Comparison of ENCODE assay signal across 7 cellular contexts in the genomic region with DNA sequence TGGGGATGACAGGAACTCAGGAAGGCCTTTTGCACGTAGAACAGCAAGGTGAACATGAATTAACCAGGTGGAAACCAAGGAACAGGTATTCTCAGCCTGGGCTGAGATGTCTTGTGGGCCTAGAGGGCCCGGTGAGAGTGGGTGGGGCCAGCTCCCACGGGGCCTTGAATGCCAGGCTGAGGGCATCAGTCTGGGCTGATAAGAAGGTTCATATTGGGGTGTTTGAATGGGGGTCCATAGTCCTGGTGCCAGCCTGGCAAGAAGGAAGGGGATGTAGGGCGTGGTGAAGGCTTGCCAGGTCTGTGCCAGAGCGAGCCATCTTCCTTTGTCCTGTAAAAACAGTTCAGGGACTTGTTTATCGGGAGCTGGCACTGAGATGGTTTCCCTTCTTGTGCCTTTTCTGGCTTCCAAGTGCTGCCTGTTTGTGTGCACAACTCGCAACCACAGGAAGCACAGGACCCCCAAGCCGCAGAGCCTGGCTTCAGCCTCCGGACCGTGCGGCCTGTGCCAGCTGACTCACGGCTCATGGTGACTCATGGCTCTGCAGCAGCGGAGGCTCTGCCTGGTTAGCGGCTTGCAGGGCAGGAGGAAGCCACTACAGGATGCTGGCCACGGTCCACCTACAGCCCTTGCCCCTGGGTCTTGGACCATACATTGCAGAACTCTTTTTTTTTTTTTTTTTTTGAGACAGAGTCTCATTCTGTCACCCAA.
A peak's percentile ranks its signal among the peaks of the same experiment; 100 is the strongest.
DNase-seq lines count a peak whose midpoint lies in the region; TF ChIP-seq lines count a peak whose summit lies in the region.

No MANE protein-coding gene starts in this region.

- CTCF ChIA-PET in HEK293 (lab: Yijun Ruan, JAX): interaction anchor here (0.6 to 2.9 kb wide), 4 partner anchors 9 to 61 kb away, joined by 3 to 15 read pairs (median 4); no protein-coding TSS in a partner anchor

- no peaks in the 10 kb centered on the region; a peak in 1 of 3 replicates for H3K36me3 ChIP-seq in HEK293 (ENCODE audit: control insufficient read depth in 2 of 2, insufficient read depth in 1 of 2, low read length in 2 of 2)

- DNase-seq in T1000 (lab: John Stamatoyannopoulos, UW) (peak; percentile 86), astrocyte of the spinal cord (ENCODE audit: low read depth, low spot score) (peak; percentile 98), hypothalamus (lab: John Stamatoyannopoulos, UW) (peak in 50 of 51 donors; percentile 24 to 94 (median 65)), NCI-H146 (lab: John Stamatoyannopoulos, UW) (no peak), NCI-H1436 treated with DMSO at 0.1 percent for 48 hours (lab: John Stamatoyannopoulos, UW) (no peak)

- H3K27ac ChIP-seq in HEK293 (ENCODE audit: extremely low read depth, low read depth, low read length) (no peak overlapping the region), skin epidermis (peak overlapping the region in 20 of 21 experiments; percentile 45 to 97 (median 91))

- in situ Hi-C loops in astrocyte of the spinal cord (cut with HindIII; ENCODE audit: low sequenced_read_pairs): no loop called here

- POLR2A ChIA-PET in HEK293 (lab: Yijun Ruan, JAX): interaction anchor here (2.0 kb wide), 1 partner anchor 36 kb away, joined by 6 read pairs; a partner anchor contains a TSS

- peaks cover 2% of the 10 kb centered on the region; the same call in 1 of the 2 replicates for H3K4me1 ChIP-seq in HEK293 (ENCODE audit: control insufficient read depth, insufficient read depth, low read length)

- TF ChIP-seq CTCF in HEK293 (tag by site-specific recombination; IDR thresholded peaks at IDR 0.05) (no peak), astrocyte of the spinal cord (IDR thresholded peaks at IDR 0.05; ENCODE audit: low read depth, low read length) (no peak)

- H3K9me3 ChIP-seq in HEK293 (ENCODE audit: control insufficient read depth, insufficient read depth, low read depth, low read length): no peaks in the 10 kb centered on the region; the same call in 1 of the 2 replicates

- no peak overlapping the region for H3K4me3 ChIP-seq in HEK293 (ENCODE audit: low read depth, low read length)
- peak overlapping the region; percentile 22 for H3K4me3 ChIP-seq in astrocyte of the spinal cord (ENCODE audit: low read depth, low read length)
- peak overlapping the region in 4 of 7 experiments; percentile 12 to 99 (median 76) for H3K4me3 ChIP-seq in skin epidermis

TF ChIP-seq in HEK293, 187 proteins besides CTCF, POLR2A, EP300 and RAD21 (continues in another document):
- TF ChIP-seq, protein P1, sequence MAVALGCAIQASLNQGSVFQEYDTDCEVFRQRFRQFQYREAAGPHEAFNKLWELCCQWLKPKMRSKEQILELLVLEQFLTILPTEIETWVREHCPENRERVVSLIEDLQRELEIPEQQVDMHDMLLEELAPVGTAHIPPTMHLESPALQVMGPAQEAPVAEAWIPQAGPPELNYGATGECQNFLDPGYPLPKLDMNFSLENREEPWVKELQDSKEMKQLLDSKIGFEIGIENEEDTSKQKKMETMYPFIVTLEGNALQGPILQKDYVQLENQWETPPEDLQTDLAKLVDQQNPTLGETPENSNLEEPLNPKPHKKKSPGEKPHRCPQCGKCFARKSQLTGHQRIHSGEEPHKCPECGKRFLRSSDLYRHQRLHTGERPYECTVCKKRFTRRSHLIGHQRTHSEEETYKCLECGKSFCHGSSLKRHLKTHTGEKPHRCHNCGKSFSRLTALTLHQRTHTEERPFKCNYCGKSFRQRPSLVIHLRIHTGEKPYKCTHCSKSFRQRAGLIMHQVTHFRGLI (tag by site-specific recombination; IDR thresholded peaks at IDR 0.05): no peak
- no peak for TF ChIP-seq ZNF114 (tag by site-specific recombination; IDR thresholded peaks at IDR 0.05)
- TF ChIP-seq ZSCAN30 (tag by site-specific recombination; IDR thresholded peaks at IDR 0.05): no peak
- TF ChIP-seq OSR2 (tag by site-specific recombination; IDR thresholded peaks at IDR 0.05): 0 out of 2 replicates have a peak, but pooled peaks have one; percentile 19
- no peak for TF ChIP-seq ZNF48 (tag by site-specific recombination; IDR thresholded peaks at IDR 0.05)
- no peak for TF ChIP-seq ZNF324 (tag by site-specific recombination; IDR thresholded peaks at IDR 0.05)
- no peak for TF ChIP-seq ZNF624 (tag by site-specific recombination; IDR thresholded peaks at IDR 0.05)
- TF ChIP-seq, protein P2, sequence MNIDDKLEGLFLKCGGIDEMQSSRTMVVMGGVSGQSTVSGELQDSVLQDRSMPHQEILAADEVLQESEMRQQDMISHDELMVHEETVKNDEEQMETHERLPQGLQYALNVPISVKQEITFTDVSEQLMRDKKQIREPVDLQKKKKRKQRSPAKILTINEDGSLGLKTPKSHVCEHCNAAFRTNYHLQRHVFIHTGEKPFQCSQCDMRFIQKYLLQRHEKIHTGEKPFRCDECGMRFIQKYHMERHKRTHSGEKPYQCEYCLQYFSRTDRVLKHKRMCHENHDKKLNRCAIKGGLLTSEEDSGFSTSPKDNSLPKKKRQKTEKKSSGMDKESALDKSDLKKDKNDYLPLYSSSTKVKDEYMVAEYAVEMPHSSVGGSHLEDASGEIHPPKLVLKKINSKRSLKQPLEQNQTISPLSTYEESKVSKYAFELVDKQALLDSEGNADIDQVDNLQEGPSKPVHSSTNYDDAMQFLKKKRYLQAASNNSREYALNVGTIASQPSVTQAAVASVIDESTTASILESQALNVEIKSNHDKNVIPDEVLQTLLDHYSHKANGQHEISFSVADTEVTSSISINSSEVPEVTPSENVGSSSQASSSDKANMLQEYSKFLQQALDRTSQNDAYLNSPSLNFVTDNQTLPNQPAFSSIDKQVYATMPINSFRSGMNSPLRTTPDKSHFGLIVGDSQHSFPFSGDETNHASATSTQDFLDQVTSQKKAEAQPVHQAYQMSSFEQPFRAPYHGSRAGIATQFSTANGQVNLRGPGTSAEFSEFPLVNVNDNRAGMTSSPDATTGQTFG (tag by site-specific recombination; IDR thresholded peaks at IDR 0.05; ENCODE audit: borderline replicate concordance): no peak
- no peak for TF ChIP-seq ZNF560 (tag by site-specific recombination; IDR thresholded peaks at IDR 0.05; ENCODE audit: borderline replicate concordance)
- TF ChIP-seq, protein P3, sequence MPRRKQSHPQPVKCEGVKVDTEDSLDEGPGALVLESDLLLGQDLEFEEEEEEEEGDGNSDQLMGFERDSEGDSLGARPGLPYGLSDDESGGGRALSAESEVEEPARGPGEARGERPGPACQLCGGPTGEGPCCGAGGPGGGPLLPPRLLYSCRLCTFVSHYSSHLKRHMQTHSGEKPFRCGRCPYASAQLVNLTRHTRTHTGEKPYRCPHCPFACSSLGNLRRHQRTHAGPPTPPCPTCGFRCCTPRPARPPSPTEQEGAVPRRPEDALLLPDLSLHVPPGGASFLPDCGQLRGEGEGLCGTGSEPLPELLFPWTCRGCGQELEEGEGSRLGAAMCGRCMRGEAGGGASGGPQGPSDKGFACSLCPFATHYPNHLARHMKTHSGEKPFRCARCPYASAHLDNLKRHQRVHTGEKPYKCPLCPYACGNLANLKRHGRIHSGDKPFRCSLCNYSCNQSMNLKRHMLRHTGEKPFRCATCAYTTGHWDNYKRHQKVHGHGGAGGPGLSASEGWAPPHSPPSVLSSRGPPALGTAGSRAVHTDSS (tag by site-specific recombination; IDR thresholded peaks at IDR 0.05): no peak
- no peak for TF ChIP-seq TCF7L2 (IDR thresholded peaks at IDR 0.05; ENCODE audit: borderline replicate concordance, low read depth, low read length)
- no peak for TF ChIP-seq ZBTB7A (tag by site-specific recombination; IDR thresholded peaks at IDR 0.05; ENCODE audit: low read depth)
- TF ChIP-seq, protein P4, sequence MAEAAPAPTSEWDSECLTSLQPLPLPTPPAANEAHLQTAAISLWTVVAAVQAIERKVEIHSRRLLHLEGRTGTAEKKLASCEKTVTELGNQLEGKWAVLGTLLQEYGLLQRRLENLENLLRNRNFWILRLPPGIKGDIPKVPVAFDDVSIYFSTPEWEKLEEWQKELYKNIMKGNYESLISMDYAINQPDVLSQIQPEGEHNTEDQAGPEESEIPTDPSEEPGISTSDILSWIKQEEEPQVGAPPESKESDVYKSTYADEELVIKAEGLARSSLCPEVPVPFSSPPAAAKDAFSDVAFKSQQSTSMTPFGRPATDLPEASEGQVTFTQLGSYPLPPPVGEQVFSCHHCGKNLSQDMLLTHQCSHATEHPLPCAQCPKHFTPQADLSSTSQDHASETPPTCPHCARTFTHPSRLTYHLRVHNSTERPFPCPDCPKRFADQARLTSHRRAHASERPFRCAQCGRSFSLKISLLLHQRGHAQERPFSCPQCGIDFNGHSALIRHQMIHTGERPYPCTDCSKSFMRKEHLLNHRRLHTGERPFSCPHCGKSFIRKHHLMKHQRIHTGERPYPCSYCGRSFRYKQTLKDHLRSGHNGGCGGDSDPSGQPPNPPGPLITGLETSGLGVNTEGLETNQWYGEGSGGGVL (tag by site-specific recombination; IDR thresholded peaks at IDR 0.05): no peak
- TF ChIP-seq, protein P5, sequence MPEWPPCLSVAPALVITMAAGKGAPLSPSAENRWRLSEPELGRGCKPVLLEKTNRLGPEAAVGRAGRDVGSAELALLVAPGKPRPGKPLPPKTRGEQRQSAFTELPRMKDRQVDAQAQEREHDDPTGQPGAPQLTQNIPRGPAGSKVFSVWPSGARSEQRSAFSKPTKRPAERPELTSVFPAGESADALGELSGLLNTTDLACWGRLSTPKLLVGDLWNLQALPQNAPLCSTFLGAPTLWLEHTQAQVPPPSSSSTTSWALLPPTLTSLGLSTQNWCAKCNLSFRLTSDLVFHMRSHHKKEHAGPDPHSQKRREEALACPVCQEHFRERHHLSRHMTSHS (tag by site-specific recombination; IDR thresholded peaks at IDR 0.05): no peak
- no peak for TF ChIP-seq HOXC10 (CRISPR knock-in tag; IDR thresholded peaks at IDR 0.05)
- no peak for TF ChIP-seq ZNF202 (tag by site-specific recombination; IDR thresholded peaks at IDR 0.05; ENCODE audit: borderline replicate concordance)

Comparison
In these comparisons a context has a peak if more than half of its experiments do, and no peak if none do; other contexts are left out.
1. DNase-seq: peak in T1000 (single experiment), astrocyte of the spinal cord (single experiment) and hypothalamus (50 of 51); none in NCI-H146 (single experiment) and NCI-H1436 treated with DMSO at 0.1 percent for 48 hours (single experiment).